In the genomic region with DNA sequence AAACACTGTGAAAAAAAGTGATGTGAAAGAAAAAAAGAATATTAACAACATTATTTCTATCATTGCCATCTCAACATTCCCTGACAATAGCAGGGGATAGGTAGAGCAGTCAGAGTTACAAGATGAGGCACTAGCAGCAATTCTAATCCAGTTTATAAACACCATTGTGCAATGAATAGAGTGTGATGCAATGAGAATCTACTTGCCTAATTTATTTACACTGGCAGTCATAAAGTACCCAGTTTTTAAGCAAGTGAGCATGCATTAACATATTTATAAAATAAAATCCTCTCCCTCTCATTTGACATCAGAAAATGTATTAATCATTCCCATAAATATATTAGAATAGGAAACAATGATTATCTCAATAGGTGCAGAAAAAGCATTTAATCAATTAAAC, we compare ENCODE assay signal across 9 cellular contexts. TPM values are rescaled to one million over a fixed set of nuclear protein-coding genes. Genes with fewer than 3 reads are reported as not detected.
DNase-seq lines count a peak whose midpoint lies in the region; ATAC-seq and TF ChIP-seq lines count a peak whose summit lies in the region.
"Had no signal": no experiment of that assay in that cellular context is flagged by ENCODE, and none has a peak within 500 bp of the region (broad histone marks: within the 10 kb centered on the region; RNA-seq: fewer than 3 reads in every experiment).

No MANE protein-coding gene starts in this region.

- no peaks in the 10 kb centered on the region; the same call in 1 of the 2 replicates for H3K9me3 ChIP-seq in Caco-2
- no peaks in the 10 kb centered on the region for H3K9me3 ChIP-seq in adipocyte (ENCODE audit: control insufficient read depth, low read length)
- H3K9me3 ChIP-seq in naive thymus-derived CD4-positive, alpha-beta T cell (ENCODE audit: control insufficient read depth in 2 of 3, low read length in 3 of 3): no peaks in the 10 kb centered on the region
- H3K9me3 ChIP-seq: right atrium auricular region had no signal

- CTCF ChIA-PET in Caco-2 (lab: Charles Lee) (no interaction called here), Calu3 (lab: Charles Lee) (no interaction called here)
- CTCF ChIA-PET in naive thymus-derived CD4-positive, alpha-beta T cell (lab: Charles Lee): no interaction called here

- BruUV-seq in Caco-2 (replicated peaks; lab: Mats Ljungman, UMichigan) (no TSS peak), Calu3 (replicated peaks; lab: Mats Ljungman, UMichigan) (no TSS peak)

- H3K4me1 Mint-ChIP-seq in Caco-2 (ENCODE audit: low read depth, unreplicated experiment) (peaks cover 14% of the 10 kb centered on the region), Calu3 (ENCODE audit: low read depth, unreplicated experiment) (peaks cover 15% of the 10 kb centered on the region)
- H3K4me1 Mint-ChIP-seq in naive thymus-derived CD4-positive, alpha-beta T cell: peaks cover 29 to 75% (median 61%) of the 10 kb centered on the region in 7 donors

- H3K79me2 ChIP-seq in KMS-11 (ENCODE audit: insufficient read depth, low read depth): peaks cover 31% of the 10 kb centered on the region

- no peak overlapping the region for H2AFZ ChIP-seq in KMS-11 (ENCODE audit: low read depth)

- peak overlapping the region; percentile 97 for H3K4me3 Mint-ChIP-seq in Caco-2 (ENCODE audit: unreplicated experiment)
- peak overlapping the region in 9 of 10 donors; percentile 13 to 98 (median 96) for H3K4me3 Mint-ChIP-seq in naive thymus-derived CD4-positive, alpha-beta T cell
- no peak overlapping the region for H3K4me3 Mint-ChIP-seq in Calu3 (ENCODE audit: low read depth, unreplicated experiment)

- ATAC-seq in naive thymus-derived CD4-positive, alpha-beta T cell: no peak
- no peak for ATAC-seq in left ventricle myocardium superior
- ATAC-seq: activated naive CD4-positive, alpha-beta T cell treated with anti-CD3 and anti-CD28 coated beads, Interleukin-2, amount 50 U/mL, for 72 hours had no signal

- POLR2A ChIA-PET in Caco-2 (lab: Charles Lee): no interaction called here
- POLR2A ChIA-PET in naive thymus-derived CD4-positive, alpha-beta T cell (lab: Charles Lee): no interaction called here

- H3K36me3 ChIP-seq in Caco-2 (ENCODE audit: control insufficient read depth, insufficient read depth, low read length) (no peaks in the 10 kb centered on the region), KMS-11 (ENCODE audit: insufficient read depth) (no peaks in the 10 kb centered on the region), adipocyte (ENCODE audit: control insufficient read depth, insufficient read depth, low read length, severe bottlenecking) (no peaks in the 10 kb centered on the region), brain microvascular endothelial cell (replicated peaks) (no peaks in the 10 kb centered on the region)
- H3K36me3 ChIP-seq in naive thymus-derived CD4-positive, alpha-beta T cell (ENCODE audit: control insufficient read depth in 2 of 3, insufficient read depth in 3 of 3, low read length in 3 of 3): no peaks in the 10 kb centered on the region
- H3K36me3 ChIP-seq: right atrium auricular region had no signal

- TF ChIP-seq CTCF in Caco-2 (IDR thresholded peaks at IDR 0.05; ENCODE audit: insufficient read depth in 1 of 2, low read depth in 1 of 2, low read length in 1 of 2, severe bottlenecking in 1 of 2, unreplicated experiment in 1 of 2) (no peak), KMS-11 (conservative IDR thresholded peaks at IDR 0.05; ENCODE audit: low read depth, low read length) (no peak), Calu3 (IDR thresholded peaks at IDR 0.05; ENCODE audit: unreplicated experiment) (no peak), brain microvascular endothelial cell (IDR thresholded peaks at IDR 0.05; ENCODE audit: low read depth, low read length, missing control alignments) (no peak)

- H3K4me2 ChIP-seq in KMS-11: peak overlapping the region; percentile 66; the same call in 1 of the 2 replicates

- H3K27me3 Mint-ChIP-seq in Caco-2 (ENCODE audit: insufficient read depth, unreplicated experiment) (no peaks in the 10 kb centered on the region), Calu3 (ENCODE audit: unreplicated experiment) (no peaks in the 10 kb centered on the region)
- no peaks in the 10 kb centered on the region for H3K27me3 Mint-ChIP-seq in naive thymus-derived CD4-positive, alpha-beta T cell

- intact Hi-C loops in Caco-2 (cut with micrococcal nuclease; ENCODE audit: unreplicated experiment): loop anchor here (5.0 to 10.0 kb wide), 2 partner anchors 270 to 292 kb away; no protein-coding TSS in a partner anchor
- intact Hi-C loops in naive thymus-derived CD4-positive, alpha-beta T cell (cut with micrococcal nuclease): no loop called here
- intact Hi-C loops in Calu3 (cut with micrococcal nuclease; ENCODE audit: unreplicated experiment): loop anchor here (5.0 to 10.0 kb wide), 3 partner anchors 112 to 510 kb away; no protein-coding TSS in a partner anchor
- intact Hi-C loops in left ventricle myocardium superior (cut with micrococcal nuclease): no loop called here

- H3K9ac ChIP-seq in KMS-11 (no peak overlapping the region), adipocyte (ENCODE audit: low read length) (peak overlapping the region; percentile 97)

- DNase-seq in Caco-2: no peak
- peak; percentile 86 for DNase-seq in adipocyte (ENCODE audit: low read depth)
- DNase-seq in naive thymus-derived CD4-positive, alpha-beta T cell: no peak
- DNase-seq in Calu3: no peak
- no peak for DNase-seq in left ventricle myocardium superior
- DNase-seq in brain microvascular endothelial cell: no peak

- H3K27me3 ChIP-seq in Caco-2 (replicated peaks; ENCODE audit: control insufficient read depth, insufficient read depth, low read length) (no peaks in the 10 kb centered on the region), KMS-11 (ENCODE audit: insufficient read depth, low read depth) (no peaks in the 10 kb centered on the region), adipocyte (replicated peaks; ENCODE audit: control insufficient read depth, insufficient read depth, low read length) (no peaks in the 10 kb centered on the region), brain microvascular endothelial cell (replicated peaks) (no peaks in the 10 kb centered on the region)
- H3K27me3 ChIP-seq in naive thymus-derived CD4-positive, alpha-beta T cell (ENCODE audit: control insufficient read depth in 2 of 2, insufficient read depth in 2 of 2, low read length in 2 of 2): no peaks in the 10 kb centered on the region
- H3K27me3 ChIP-seq: right atrium auricular region had no signal

- no peak overlapping the region for H3K27ac Mint-ChIP-seq in Caco-2 (ENCODE audit: unreplicated experiment)
- peak overlapping the region in 4 of 9 donors; percentile 9 to 97 (median 57) for H3K27ac Mint-ChIP-seq in naive thymus-derived CD4-positive, alpha-beta T cell
- H3K27ac Mint-ChIP-seq in Calu3 (ENCODE audit: unreplicated experiment): no peak overlapping the region

- no peaks in the 10 kb centered on the region for H3K9me3 Mint-ChIP-seq in Caco-2 (ENCODE audit: unreplicated experiment)
- H3K9me3 Mint-ChIP-seq in naive thymus-derived CD4-positive, alpha-beta T cell: no peaks in the 10 kb centered on the region
- no peaks in the 10 kb centered on the region for H3K9me3 Mint-ChIP-seq in Calu3 (ENCODE audit: low read depth, unreplicated experiment)
- H3K9me3 Mint-ChIP-seq: activated naive CD4-positive, alpha-beta T cell treated with anti-CD3 and anti-CD28 coated beads, Interleukin-2, amount 50 U/mL, for 72 hours had no signal

- H3K27ac ChIP-seq in KMS-11 (no peak overlapping the region), brain microvascular endothelial cell (no peak overlapping the region)
- no peak overlapping the region for H3K27ac ChIP-seq in naive thymus-derived CD4-positive, alpha-beta T cell (ENCODE audit: low read depth, low read length)
- H3K27ac ChIP-seq: right atrium auricular region had no signal

- in situ Hi-C loops in brain microvascular endothelial cell (cut with HindIII; ENCODE audit: low pct_ligation_motif_present, low sequenced_read_pairs): no loop called here

- H4K20me1 ChIP-seq in KMS-11 (ENCODE audit: insufficient read depth): no peaks in the 10 kb centered on the region

- H3K4me1 ChIP-seq in Caco-2 (peaks cover 16% of the 10 kb centered on the region), KMS-11 (ENCODE audit: low read depth, poor library complexity, severe bottlenecking) (peaks cover 21% of the 10 kb centered on the region), adipocyte (ENCODE audit: control insufficient read depth, insufficient read depth, low read length) (peaks cover 22% of the 10 kb centered on the region)
- peaks cover 9 to 30% of the 10 kb centered on the region in 2 donors for H3K4me1 ChIP-seq in naive thymus-derived CD4-positive, alpha-beta T cell (ENCODE audit: control insufficient read depth in 2 of 2, insufficient read depth in 2 of 2, low read length in 2 of 2)

- no peak overlapping the region for H3K4me3 ChIP-seq in Caco-2 (ENCODE audit: low read depth, low read length)
- H3K4me3 ChIP-seq in KMS-11 (IDR thresholded peaks at IDR 0.05; ENCODE audit: insufficient read depth, low read depth, low read length): no peak overlapping the region
- peak overlapping the region; percentile 91 for H3K4me3 ChIP-seq in adipocyte (ENCODE audit: low read length)
- H3K4me3 ChIP-seq in naive thymus-derived CD4-positive, alpha-beta T cell (ENCODE audit: low read length): no peak overlapping the region
- no peak overlapping the region for H3K4me3 ChIP-seq in brain microvascular endothelial cell (ENCODE audit: low read depth, low read length)

- H3K36me3 Mint-ChIP-seq in Caco-2 (ENCODE audit: insufficient read depth, unreplicated experiment) (peaks cover 9% of the 10 kb centered on the region), Calu3 (ENCODE audit: insufficient read depth, unreplicated experiment) (peaks cover 22% of the 10 kb centered on the region)
- H3K36me3 Mint-ChIP-seq in naive thymus-derived CD4-positive, alpha-beta T cell: peaks cover 0 to 11% (median 4%) of the 10 kb centered on the region in 5 donors

RNA-seq across cellular contexts. Expression of a gene that starts 2.5 kb away (rescaled TPM):
- total RNA-seq in Caco-2 (2022) (15.7 and 17.1 TPM in 2 replicates), Calu3 (2022) (12.4 and 22.6 TPM in 2 replicates), left ventricle myocardium superior (4.3 TPM)
- total RNA-seq in naive thymus-derived CD4-positive, alpha-beta T cell: 10 to 100 TPM in 3 of 5 experiments, 1 to 10 TPM in 2; 3.8 to 25.7 (median 12.2) TPM
- 1 to 10 TPM; 4.3 TPM for polyA plus RNA-seq in naive thymus-derived CD4-positive, alpha-beta T cell

Comparison
In these comparisons a context has a peak if more than half of its experiments do, and no peak if none do; other contexts are left out.
1. intact Hi-C loops: an anchor here in Caco-2 (5.0 to 10.0 kb wide) and Calu3 (5.0 to 10.0 kb wide); none called in naive thymus-derived CD4-positive, alpha-beta T cell and left ventricle myocardium superior.